ENCODE assay signal across 19 cellular contexts in the genomic region with DNA sequence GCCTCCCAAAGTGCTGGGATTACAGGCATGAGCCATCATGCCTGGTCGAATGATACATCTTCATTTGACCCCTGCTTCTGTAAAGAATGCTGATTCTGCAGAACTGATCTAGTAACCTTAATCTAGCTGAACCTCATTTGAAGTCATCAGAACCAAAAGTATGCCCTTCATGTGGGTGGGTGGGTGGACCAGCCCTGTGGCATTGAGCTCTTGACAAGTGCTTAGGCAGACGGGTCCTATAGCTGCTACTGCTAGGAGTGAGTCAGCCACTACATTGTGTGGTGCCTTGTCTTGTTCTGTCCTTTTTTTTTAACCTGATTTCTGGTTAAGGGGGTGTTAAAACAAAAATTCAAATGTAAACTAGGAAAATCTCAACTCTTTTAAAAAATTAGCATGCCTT. TPM values are rescaled to one million over a fixed set of nuclear protein-coding genes. Genes with fewer than 3 reads are reported as not detected.
DNase-seq lines count a peak whose midpoint lies in the region; ATAC-seq and TF ChIP-seq lines count a peak whose summit lies in the region.
"Had no signal": no experiment of that assay in that cellular context is flagged by ENCODE, and none has a peak within 500 bp of the region (broad histone marks: within the 10 kb centered on the region; RNA-seq: fewer than 3 reads in every experiment).

No MANE protein-coding gene starts in this region.

- H3K4me1 ChIP-seq in smooth muscle cell (ENCODE audit: low read depth) = peaks cover 7% of the 10 kb centered on the region
- H3K4me1 ChIP-seq: lower lobe of right lung, Peyer's patch had no signal

- no peak overlapping the region for H3K4me3 ChIP-seq in smooth muscle cell
- H3K4me3 ChIP-seq: GM12878, lower lobe of right lung, Peyer's patch had no signal

- CTCF ChIA-PET in WTC11 (lab: Charles Lee) = no interaction called here

- peaks cover 36% of the 10 kb centered on the region for H3F3A ChIP-seq in smooth muscle cell (ENCODE audit: low read depth)

- H3K27me3 Mint-ChIP-seq in activated T-cell treated with anti-CD3 and anti-CD28 coated beads, Interleukin-2, amount 50 U/mL, for 4 hours (ENCODE audit: low read depth) = no peaks in the 10 kb centered on the region
- H3K27me3 Mint-ChIP-seq in WTC11 (ENCODE audit: low read depth) = no peaks in the 10 kb centered on the region

- H3K4me3 Mint-ChIP-seq in activated T-cell treated with anti-CD3 and anti-CD28 coated beads, Interleukin-2, amount 50 U/mL, for 4 hours = no peak overlapping the region
- no peak overlapping the region for H3K4me3 Mint-ChIP-seq in WTC11

- no peak overlapping the region for H2AFZ ChIP-seq in smooth muscle cell (ENCODE audit: low read depth)

- H3K9ac ChIP-seq in smooth muscle cell (ENCODE audit: low read depth) = peak overlapping the region; percentile 86

- H3K4me2 ChIP-seq in smooth muscle cell = peak overlapping the region; percentile 75

- H3K79me2 ChIP-seq in smooth muscle cell (ENCODE audit: low read depth) = peaks cover 58% of the 10 kb centered on the region

- H4K20me1 ChIP-seq in smooth muscle cell (ENCODE audit: low read depth) = peaks cover 97% of the 10 kb centered on the region

- peaks cover 13% of the 10 kb centered on the region for H3K4me1 Mint-ChIP-seq in activated T-cell treated with anti-CD3 and anti-CD28 coated beads, Interleukin-2, amount 50 U/mL, for 4 hours (ENCODE audit: low read depth)
- peaks cover 6% of the 10 kb centered on the region for H3K4me1 Mint-ChIP-seq in WTC11

- POLR2A ChIA-PET in WTC11 (lab: Charles Lee) = no interaction called here

- no peaks in the 10 kb centered on the region for H3K9me3 ChIP-seq in smooth muscle cell (replicated peaks; ENCODE audit: low read depth)
- H3K9me3 ChIP-seq: lower lobe of right lung, neutrophil, Peyer's patch had no signal

- whole genome bisulfite sequencing in smooth muscle cell (ENCODE audit: low lambda C conversion rate) = 5% methylated on average over 2 of the region's 2 CpGs

- 0 out of 2 replicates have a peak overlapping the region, but pooled peaks have one; percentile 34 for H3K27ac Mint-ChIP-seq in WTC11

- H3K36me3 ChIP-seq in smooth muscle cell (ENCODE audit: low read depth) = peaks cover 31% of the 10 kb centered on the region

- peaks cover 68% of the 10 kb centered on the region for H3K36me3 Mint-ChIP-seq in activated T-cell treated with anti-CD3 and anti-CD28 coated beads, Interleukin-2, amount 50 U/mL, for 4 hours (ENCODE audit: insufficient read depth)
- H3K36me3 Mint-ChIP-seq in WTC11 = peaks cover 86% of the 10 kb centered on the region

- peak overlapping the region; percentile 97 for H3K27ac ChIP-seq in smooth muscle cell (ENCODE audit: low read depth)
- H3K27ac ChIP-seq: lower lobe of right lung, neutrophil had no signal

- no peaks in the 10 kb centered on the region for H3K27me3 ChIP-seq in smooth muscle cell (ENCODE audit: low read depth)
- H3K27me3 ChIP-seq: neutrophil, Peyer's patch had no signal

- TF ChIP-seq CTCF in WTC11 (IDR thresholded peaks at IDR 0.05) = no peak
- TF ChIP-seq CTCF in smooth muscle cell (IDR thresholded peaks at IDR 0.05; ENCODE audit: borderline replicate concordance, insufficient read depth, poor library complexity, severe bottlenecking) = no peak

- ATAC-seq in activated T-cell treated with anti-CD3 and anti-CD28 coated beads, Interleukin-2, amount 50 U/mL, for 4 hours = peak; percentile 60 to 63
- ATAC-seq in WTC11 = no peak
- ATAC-seq in esophagus mucosa = peak; percentile 32
- ATAC-seq: GM12878, lower lobe of right lung had no signal

- DNase-seq in activated T-cell treated with anti-CD3 and anti-CD28 coated beads, Interleukin-2, amount 50 U/mL, for 4 hours = peak; percentile 17
- no peak for DNase-seq in activated T-cell treated with anti-CD3 and anti-CD28 coated beads for 4 hours
- no peak for DNase-seq in WTC11 (ENCODE audit: low spot score)
- DNase-seq in smooth muscle cell (lab: John Stamatoyannopoulos, UW; ENCODE audit: unreplicated experiment) = no peak
- no peak for DNase-seq in central memory CD4-positive, alpha-beta T cell
- DNase-seq in NCI-H1694 (lab: John Stamatoyannopoulos, UW) = no peak
- no peak for DNase-seq in NCI-H2107 (lab: John Stamatoyannopoulos, UW)
- DNase-seq: activated naive CD4-positive, alpha-beta T cell treated with anti-CD3 and anti-CD28 coated beads, Interleukin-2, amount 50 U/mL, for 16 hours; cortex of kidney; DMS53; head of caudate nucleus; lower lobe of right lung; MM.1S; NCI-H446 treated with DMSO at 0.1 percent for 48 hours; Peyer's patch; T-helper 2 cell had no signal

- H3K9me3 Mint-ChIP-seq in activated T-cell treated with anti-CD3 and anti-CD28 coated beads, Interleukin-2, amount 50 U/mL, for 4 hours = no peaks in the 10 kb centered on the region
- no peaks in the 10 kb centered on the region for H3K9me3 Mint-ChIP-seq in WTC11

TF ChIP-seq in WTC11, 78 proteins besides CTCF, POLR2A, EP300 and RAD21:
- no peak for TF ChIP-seq NR2C2 (CRISPR knock-in tag; IDR thresholded peaks at IDR 0.05)
- no peak for TF ChIP-seq CREB1 (CRISPR knock-in tag; IDR thresholded peaks at IDR 0.05)
- TF ChIP-seq ZNF423 (CRISPR knock-in tag; IDR thresholded peaks at IDR 0.05) = no peak
- TF ChIP-seq ZNF671 (CRISPR knock-in tag; IDR thresholded peaks at IDR 0.05) = no peak

RNA-seq across cellular contexts. Expression of a gene that starts 29.6 kb away (rescaled TPM):
- total RNA-seq in activated T-cell treated with anti-CD3 and anti-CD28 coated beads, Interleukin-2, amount 50 U/mL, for 4 hours = 100 to 1,000 TPM; 647 to 745 (median 710) TPM
- total RNA-seq in WTC11 (2021) = 423 to 475 TPM (median 430 TPM) in 3 replicates
- 221 TPM for total RNA-seq in esophagus mucosa
- total RNA-seq in smooth muscle cell = 98.9 and 126 TPM in 2 replicates
- polyA plus RNA-seq in smooth muscle cell = 129 and 137 TPM in 2 replicates

RNA-seq across cellular contexts. Expression of a gene that starts 29.8 kb away (rescaled TPM):
- total RNA-seq in activated T-cell treated with anti-CD3 and anti-CD28 coated beads, Interleukin-2, amount 50 U/mL, for 4 hours = 10 to 100 TPM; 24.0 to 31.6 (median 29.3) TPM
- 56.6 to 65.6 TPM (median 61.8 TPM) in 3 replicates for total RNA-seq in WTC11 (2021)
- 53.2 TPM for total RNA-seq in esophagus mucosa
- total RNA-seq in smooth muscle cell = 39.8 and 49.4 TPM in 2 replicates
- 40.0 and 61.9 TPM in 2 replicates for polyA plus RNA-seq in smooth muscle cell
